Comparison of ENCODE assay signal across 8 cellular contexts in genomic region chr16:30924086-30924714, GRCh38. TPM values are rescaled to one million over a fixed set of nuclear protein-coding genes. Genes with fewer than 3 reads are reported as not detected.
A peak's percentile ranks its signal among the peaks of the same experiment; 100 is the strongest.
DNase-seq lines count a peak whose midpoint lies in the region; ATAC-seq, FAIRE-seq and TF ChIP-seq lines count a peak whose summit lies in the region.

No MANE protein-coding gene starts in this region.

- no TSS peak for BruUV-seq in endothelial cell of umbilical vein (replicated peaks; lab: Mats Ljungman, UMichigan)

- no peaks in the 10 kb centered on the region for H3K9me1 ChIP-seq in endothelial cell of umbilical vein (replicated peaks; ENCODE audit: control insufficient read depth, extremely low read depth, insufficient read depth, low read length)

- H3K27me3 ChIP-seq in Peyer's patch (no peaks in the 10 kb centered on the region), endothelial cell of umbilical vein (ENCODE audit: control insufficient read depth in 2 of 2, insufficient read depth in 2 of 2, low read length in 2 of 2) (no peaks in the 10 kb centered on the region), osteoblast (ENCODE audit: insufficient read depth, low read length) (no peaks in the 10 kb centered on the region)

- no peak for TF ChIP-seq POLR2A in Peyer's patch (IDR thresholded peaks at IDR 0.05)
- TF ChIP-seq POLR2A in endothelial cell of umbilical vein (IDR thresholded peaks at IDR 0.05; ENCODE audit: low read depth, low read length), result no peak

- no peaks in the 10 kb centered on the region for H3K9me3 ChIP-seq in Peyer's patch
- no peaks in the 10 kb centered on the region for H3K9me3 ChIP-seq in endothelial cell of umbilical vein (replicated peaks; ENCODE audit: control insufficient read depth, insufficient read depth, low read length)
- no peaks in the 10 kb centered on the region for H3K9me3 ChIP-seq in osteoblast (ENCODE audit: low read depth, low read length)

- H3K79me2 ChIP-seq in endothelial cell of umbilical vein (ENCODE audit: control insufficient read depth, insufficient read depth, low read length) (no peaks in the 10 kb centered on the region), osteoblast (ENCODE audit: insufficient read depth, low read length) (peaks cover 7% of the 10 kb centered on the region)

- H3K27ac ChIP-seq in Peyer's patch, result peak overlapping the region; percentile 63 to 95 (median 92)
- H3K27ac ChIP-seq in endothelial cell of umbilical vein (ENCODE audit: insufficient read depth, low read depth, low read length), result no peak overlapping the region
- H3K27ac ChIP-seq in osteoblast (ENCODE audit: low read depth, low read length), result no peak overlapping the region

- H3K36me3 ChIP-seq in Peyer's patch, result no peaks in the 10 kb centered on the region
- H3K36me3 ChIP-seq in endothelial cell of umbilical vein (ENCODE audit: control insufficient read depth in 2 of 2, extremely low read depth in 1 of 2, insufficient read depth in 2 of 2, low read length in 2 of 2), result peaks cover 0 to 14% of the 10 kb centered on the region in 2 experiments
- H3K36me3 ChIP-seq in osteoblast (ENCODE audit: insufficient read depth, low read length), result peaks cover 20% of the 10 kb centered on the region

- peak overlapping the region; percentile 44 for H3K4me2 ChIP-seq in endothelial cell of umbilical vein (ENCODE audit: insufficient read depth, low read length)
- peak overlapping the region; percentile 82 for H3K4me2 ChIP-seq in osteoblast (ENCODE audit: insufficient read depth, low read length)

- no peak overlapping the region for H2AFZ ChIP-seq in endothelial cell of umbilical vein (ENCODE audit: low read depth, low read length)
- no peak overlapping the region for H2AFZ ChIP-seq in osteoblast (ENCODE audit: low read length)

- H4K20me1 ChIP-seq in endothelial cell of umbilical vein (replicated peaks; ENCODE audit: control insufficient read depth, extremely low read depth, insufficient read depth, low read length) (no peaks in the 10 kb centered on the region), osteoblast (ENCODE audit: insufficient read depth, low read length) (peaks cover 9% of the 10 kb centered on the region)

- POLR2A ChIA-PET in GM10248 (lab: Yijun Ruan, JAX) (interaction anchor here (0.6 kb wide), 1 partner anchor 48 kb away, joined by 4 read pairs; no protein-coding TSS in a partner anchor), endothelial cell of umbilical vein (lab: Charles Lee) (interaction anchor here (0.6 kb wide), 1 partner anchor 31 kb away, joined by 5 read pairs; no protein-coding TSS in a partner anchor)

- no peak for FAIRE-seq in endothelial cell of umbilical vein (lab: Jason Lieb, UNC)

- TF ChIP-seq CTCF in GM10248 (IDR thresholded peaks at IDR 0.05; ENCODE audit: control extremely low read depth, extremely low read depth, low read depth, missing control alignments) (no peak), Peyer's patch (IDR thresholded peaks at IDR 0.05) (no peak), endothelial cell of umbilical vein (IDR thresholded peaks at IDR 0.05; ENCODE audit: extremely low read depth in 1 of 2, insufficient read depth in 1 of 2, low read depth in 1 of 2, low read length in 2 of 2) (no peak), osteoblast (IDR thresholded peaks at IDR 0.05; ENCODE audit: extremely low read depth, low read depth, low read length) (no peak)

- ATAC-seq in GM19351 (IDR thresholded peaks at IDR 0.05; ENCODE audit: unreplicated experiment) (no peak), GM18870 (IDR thresholded peaks at IDR 0.05; ENCODE audit: unreplicated experiment) (no peak)

- dilution Hi-C loops in endothelial cell of umbilical vein (cut with MboI; ENCODE audit: extremely low pct_ligation_motif_present, low sequenced_read_pairs), result no loop called here

- H3K9ac ChIP-seq in endothelial cell of umbilical vein (replicated peaks; ENCODE audit: extremely low read depth, insufficient read depth, low read length), result peak overlapping the region; percentile 35

- DNase-seq in GM10248 (ENCODE audit: extremely low spot score) (peak; percentile 42), Peyer's patch (no peak), endothelial cell of umbilical vein (ENCODE audit: low read depth, low spot score) (no peak), osteoblast (ENCODE audit: insufficient read length, low spot score, missing footprints) (peak; percentile 86), NOMO-1 treated with dmso at 0.1 percent for 144 hours (lab: John Stamatoyannopoulos, UW; ENCODE audit: unreplicated experiment) (no peak), COLO829 (ENCODE audit: low spot score) (no peak)

- CTCF ChIA-PET in GM10248 (lab: Yijun Ruan, JAX) (interaction anchor here (1.8 to 4.2 kb wide), 2 partner anchors 12 to 18 kb away, joined by 12 to 20 read pairs; no protein-coding TSS in a partner anchor), endothelial cell of umbilical vein (lab: Charles Lee) (interaction anchor here (0.8 to 1.6 kb wide), 3 partner anchors 18 to 80 kb away, joined by 3 to 9 read pairs (median 5); no protein-coding TSS in a partner anchor)

- H3K4me3 ChIP-seq in Peyer's patch, result peak overlapping the region; percentile 53 to 93 (median 79)
- peak overlapping the region; percentile 25 to 87 (median 39) for H3K4me3 ChIP-seq in endothelial cell of umbilical vein (replicated peaks in 1 of 3; ENCODE audit: insufficient read depth in 1 of 3, low read depth in 1 of 3, low read length in 3 of 3)
- H3K4me3 ChIP-seq in osteoblast (ENCODE audit: insufficient read depth, low read length), result peak overlapping the region; percentile 76

- H3K4me1 ChIP-seq in Peyer's patch (peaks cover 0 to 31% (median 5%) of the 10 kb centered on the region in 4 donors), endothelial cell of umbilical vein (ENCODE audit: control insufficient read depth, extremely low read depth, insufficient read depth, low read length) (peaks cover 2% of the 10 kb centered on the region), osteoblast (ENCODE audit: insufficient read depth, low read length) (peaks cover 18% of the 10 kb centered on the region)

- intact Hi-C loops in endothelial cell of umbilical vein (cut with micrococcal nuclease), result loop anchor here (5.0 kb wide), 1 partner anchor 162 kb away; the partner anchor contains the start of genes CFAP119 and RNF40

RNA-seq across cellular contexts. Expression of gene FBXL19, which starts 0.8 kb away (rescaled TPM):
- total RNA-seq in Peyer's patch (10 to 100 TPM; 25.0 to 51.2 (median 47.9) TPM), endothelial cell of umbilical vein (37.3 and 38.0 TPM in 2 replicates), osteoblast (12.7 and 14.5 TPM in 2 replicates)
- 22.1 and 29.5 TPM in 2 replicates for polyA plus RNA-seq in endothelial cell of umbilical vein
- polyA plus RNA-seq in endothelial cell of umbilical vein (2011; cell fraction: cytosol; rRNA removed), result 13.4 and 18.6 TPM in 2 replicates
- polyA plus RNA-seq in endothelial cell of umbilical vein (2011; cell fraction: nucleus; rRNA removed), result 31.4 and 32.2 TPM in 2 replicates
- 17.7 and 23.7 TPM in 2 replicates for polyA plus RNA-seq in endothelial cell of umbilical vein (2012)
- 11.8 and 14.3 TPM in 2 replicates for polyA minus RNA-seq in endothelial cell of umbilical vein
- 12.2 TPM for polyA minus RNA-seq in endothelial cell of umbilical vein (2011; cell fraction: cytosol; rRNA and poly(A)+ RNA removed)
- polyA minus RNA-seq in endothelial cell of umbilical vein (2011; cell fraction: nucleus; rRNA and poly(A)+ RNA removed), result 6.3 and 13.9 TPM in 2 replicates

RNA-seq across cellular contexts. Expression of gene ORAI3, which starts 24.7 kb away (rescaled TPM):
- total RNA-seq in Peyer's patch (10 to 100 TPM; 10.7 to 25.0 (median 20.3) TPM), endothelial cell of umbilical vein (17.0 and 17.6 TPM in 2 replicates), osteoblast (63.3 and 66.0 TPM in 2 replicates)
- polyA plus RNA-seq in endothelial cell of umbilical vein, result 25.4 and 33.9 TPM in 2 replicates
- 15.8 and 17.9 TPM in 2 replicates for polyA plus RNA-seq in endothelial cell of umbilical vein (2011; cell fraction: cytosol; rRNA removed)
- polyA plus RNA-seq in endothelial cell of umbilical vein (2011; cell fraction: nucleus; rRNA removed), result 9.4 and 10.3 TPM in 2 replicates
- polyA plus RNA-seq in endothelial cell of umbilical vein (2012), result 6.0 and 7.1 TPM in 2 replicates
- 18.3 and 23.1 TPM in 2 replicates for polyA minus RNA-seq in endothelial cell of umbilical vein
- polyA minus RNA-seq in endothelial cell of umbilical vein (2011; cell fraction: cytosol; rRNA and poly(A)+ RNA removed), result 6.0 TPM
- polyA minus RNA-seq in endothelial cell of umbilical vein (2011; cell fraction: nucleus; rRNA and poly(A)+ RNA removed), result 6.1 and 6.9 TPM in 2 replicates

RNA-seq across cellular contexts. Expression of gene CTF1, which starts 27.8 kb away (rescaled TPM):
- total RNA-seq in Peyer's patch (1 to 10 TPM in 1 of 4 donors, not detected in 3; 1.2 TPM), endothelial cell of umbilical vein (1.4 and 1.5 TPM in 2 replicates), osteoblast (2.9 and 3.3 TPM in 2 replicates)
- 4.3 and 4.7 TPM in 2 replicates for polyA plus RNA-seq in endothelial cell of umbilical vein
- 1.7 and 2.5 TPM in 2 replicates for polyA plus RNA-seq in endothelial cell of umbilical vein (2011; cell fraction: cytosol; rRNA removed)
- 0.66 and 1.2 TPM in 2 replicates for polyA plus RNA-seq in endothelial cell of umbilical vein (2011; cell fraction: nucleus; rRNA removed)
- 0.43 and 0.98 TPM in 2 replicates for polyA plus RNA-seq in endothelial cell of umbilical vein (2012)
- 2.1 and 3.7 TPM in 2 replicates for polyA minus RNA-seq in endothelial cell of umbilical vein
- not detected for polyA minus RNA-seq in endothelial cell of umbilical vein (2011; cell fraction: cytosol; rRNA and poly(A)+ RNA removed)
- 0.53 and 1.1 TPM in 2 replicates for polyA minus RNA-seq in endothelial cell of umbilical vein (2011; cell fraction: nucleus; rRNA and poly(A)+ RNA removed)

RNA-seq across cellular contexts. Expression of gene BCL7C, which starts 30.3 kb away (rescaled TPM):
- total RNA-seq in Peyer's patch (10 to 100 TPM; 12.1 to 23.9 (median 17.8) TPM), endothelial cell of umbilical vein (38.3 and 39.5 TPM in 2 replicates), osteoblast (33.3 and 36.2 TPM in 2 replicates)
- 30.2 and 33.7 TPM in 2 replicates for polyA plus RNA-seq in endothelial cell of umbilical vein
- 27.0 and 36.1 TPM in 2 replicates for polyA plus RNA-seq in endothelial cell of umbilical vein (2011; cell fraction: cytosol; rRNA removed)
- 11.3 and 11.4 TPM in 2 replicates for polyA plus RNA-seq in endothelial cell of umbilical vein (2011; cell fraction: nucleus; rRNA removed)
- polyA plus RNA-seq in endothelial cell of umbilical vein (2012), result 23.6 and 29.3 TPM in 2 replicates
- 5.5 and 7.4 TPM in 2 replicates for polyA minus RNA-seq in endothelial cell of umbilical vein
- polyA minus RNA-seq in endothelial cell of umbilical vein (2011; cell fraction: cytosol; rRNA and poly(A)+ RNA removed), result 5.9 TPM
- 3.4 and 5.7 TPM in 2 replicates for polyA minus RNA-seq in endothelial cell of umbilical vein (2011; cell fraction: nucleus; rRNA and poly(A)+ RNA removed)

RNA-seq across cellular contexts. Expression of gene SETD1A, which starts 33.4 kb away (rescaled TPM):
- total RNA-seq in Peyer's patch, result 10 to 100 TPM in 3 of 4 donors, 1 to 10 TPM in 1; 10.0 to 22.0 (median 16.5) TPM
- 21.3 and 25.6 TPM in 2 replicates for total RNA-seq in endothelial cell of umbilical vein
- 3.4 and 3.5 TPM in 2 replicates for polyA plus RNA-seq in endothelial cell of umbilical vein
- 4.5 and 4.9 TPM in 2 replicates for polyA plus RNA-seq in endothelial cell of umbilical vein (2011; cell fraction: cytosol; rRNA removed)
- polyA plus RNA-seq in endothelial cell of umbilical vein (2011; cell fraction: nucleus; rRNA removed), result 14.1 and 16.1 TPM in 2 replicates
- 12.3 and 20.5 TPM in 2 replicates for polyA plus RNA-seq in endothelial cell of umbilical vein (2012)
- 4.2 and 8.2 TPM in 2 replicates for polyA minus RNA-seq in endothelial cell of umbilical vein
- 7.9 TPM for polyA minus RNA-seq in endothelial cell of umbilical vein (2011; cell fraction: cytosol; rRNA and poly(A)+ RNA removed)
- 7.6 and 11.5 TPM in 2 replicates for polyA minus RNA-seq in endothelial cell of umbilical vein (2011; cell fraction: nucleus; rRNA and poly(A)+ RNA removed)
- total RNA-seq in osteoblast, result 2.2 and 2.9 TPM in 2 replicates

Comparison
In these comparisons a context has a peak if more than half of its experiments do, and no peak if none do; other contexts are left out.
1. DNase-seq: peak in GM10248 (single experiment) and osteoblast (single experiment); none in Peyer's patch (0 of 3), endothelial cell of umbilical vein (single experiment), NOMO-1 treated with dmso at 0.1 percent for 144 hours (single experiment) and COLO829 (single experiment).
2. H3K27ac ChIP-seq: peak in Peyer's patch (4 of 4); none in endothelial cell of umbilical vein (single experiment) and osteoblast (single experiment).
3. Peak in every context shown above with its lines, with median percentiles within 50 percentile points of each other: H3K4me3 ChIP-seq.